ENCODE assay signal across 1 cellular context in genomic region chr4:70903282-70903603, GRCh38.
TF ChIP-seq lines count a peak whose summit lies in the region.

No MANE protein-coding gene starts in this region.

TF ChIP-seq in K562, 482 proteins besides CTCF, POLR2A, EP300 and RAD21 (continued from another document and continues in another):
- TF ChIP-seq ZBTB9 (CRISPR knock-in tag; IDR thresholded peaks at IDR 0.05) (peak; percentile 82; the same call in 1 of the 2 replicates), DLX4 (CRISPR knock-in tag; IDR thresholded peaks at IDR 0.05) (no peak), KAT7 (CRISPR knock-in tag; IDR thresholded peaks at IDR 0.05; ENCODE audit: borderline replicate concordance) (peak; percentile 76; the same call in 1 of the 2 replicates), FOS (IDR thresholded peaks at IDR 0.05; ENCODE audit: extremely low read depth, insufficient read length) (no peak), ZNF239 (CRISPR knock-in tag; IDR thresholded peaks at IDR 0.05) (peak; percentile 72), NCOR1 (IDR thresholded peaks at IDR 0.05) (peak; percentile 100), PTBP1 (IDR thresholded peaks at IDR 0.05; ENCODE audit: low read depth, low read length) (peak; percentile 78; the same call in 1 of the 2 replicates), CC2D1A (IDR thresholded peaks at IDR 0.05) (peak; percentile 100), ZBTB1 (CRISPR knock-in tag; IDR thresholded peaks at IDR 0.05; ENCODE audit: borderline replicate concordance, low read depth) (no peak), ZNF12 (CRISPR knock-in tag; IDR thresholded peaks at IDR 0.05) (no peak), BCLAF1 (IDR thresholded peaks at IDR 0.05; ENCODE audit: borderline replicate concordance in 1 of 2, control insufficient read depth in 1 of 2, low read depth in 2 of 2, low read length in 1 of 2) (0 out of 4 replicates have a peak, but pooled peaks of 1 of the 2 experiments have one; percentile 59), ZNF311 (CRISPR knock-in tag; IDR thresholded peaks at IDR 0.05) (peak; percentile 79; the same call in 1 of the 2 replicates), ETV5 (CRISPR knock-in tag; IDR thresholded peaks at IDR 0.05; ENCODE audit: low read depth) (no peak; the same call in 1 of the 2 replicates), CHD4 (IDR thresholded peaks at IDR 0.05; ENCODE audit: insufficient read depth, insufficient replicate concordance, low read depth, low read length, poor library complexity, severe bottlenecking) (no peak), FOXP1 (CRISPR knock-in tag; IDR thresholded peaks at IDR 0.05) (0 out of 2 replicates have a peak, but pooled peaks have one; percentile 66), NBN (IDR thresholded peaks at IDR 0.05; ENCODE audit: low read depth) (peak; percentile 98), TFE3 (CRISPR knock-in tag; IDR thresholded peaks at IDR 0.05) (no peak), ZBTB33 (CRISPR knock-in tag; IDR thresholded peaks at IDR 0.05) (no peak), TRIM24 (IDR thresholded peaks at IDR 0.05) (peak; percentile 100), ESRRB (CRISPR knock-in tag; IDR thresholded peaks at IDR 0.05; ENCODE audit: borderline replicate concordance) (no peak), ZNF561 (CRISPR knock-in tag; conservative IDR thresholded peaks at IDR 0.05) (no peak), ZKSCAN1 (IDR thresholded peaks at IDR 0.05; ENCODE audit: low read depth, low read length) (0 out of 2 replicates have a peak, but pooled peaks have one; percentile 76), SUPT5H (IDR thresholded peaks at IDR 0.05) (no peak), FIP1L1 (IDR thresholded peaks at IDR 0.05; ENCODE audit: low read depth, low read length, poor library complexity, severe bottlenecking) (no peak), PHF8 (IDR thresholded peaks at IDR 0.05; ENCODE audit: borderline replicate concordance, low read length) (no peak), ILK (tag; IDR thresholded peaks at IDR 0.05; ENCODE audit: borderline replicate concordance, low read depth) (no peak), E2F6 (IDR thresholded peaks at IDR 0.05; ENCODE audit: borderline replicate concordance in 1 of 2, extremely low read depth in 1 of 2, insufficient read depth in 1 of 2, insufficient read length in 1 of 2, low read depth in 1 of 2, low read length in 1 of 2, poor library complexity in 1 of 2, severe bottlenecking in 1 of 2) (no peak), ZNF175 (CRISPR knock-in tag; IDR thresholded peaks at IDR 0.05; ENCODE audit: low read depth) (peak; percentile 97), CSDE1 (IDR thresholded peaks at IDR 0.05) (peak in 1 of 2 experiments; percentile 29; a peak in 1 of 4 replicates), DMBX1 (CRISPR knock-in tag; IDR thresholded peaks at IDR 0.05; ENCODE audit: borderline replicate concordance) (peak; percentile 94), FOSL1 (tag; conservative IDR thresholded peaks at IDR 0.05) (peak; percentile 73; the same call in 1 of the 2 replicates), DPF2 (IDR thresholded peaks at IDR 0.05) (peak; percentile 100), RAD51 (IDR thresholded peaks at IDR 0.05; ENCODE audit: borderline replicate concordance, low read depth) (peak; percentile 59; the same call in 1 of the 2 replicates), CCAR2 (IDR thresholded peaks at IDR 0.05; ENCODE audit: low read depth, low read length) (0 out of 2 replicates have a peak, but pooled peaks have one; percentile 39), HBP1 (CRISPR knock-in tag; IDR thresholded peaks at IDR 0.05) (peak; percentile 98), XRCC3 (IDR thresholded peaks at IDR 0.05) (no peak), SRSF9 (IDR thresholded peaks at IDR 0.05; ENCODE audit: borderline replicate concordance, low read depth, low read length) (no peak), BRD4 (IDR thresholded peaks at IDR 0.05) (no peak; the same call in 1 of the 2 replicates), KDM1A (IDR thresholded peaks at IDR 0.05) (peak; percentile 98 to 99), HOXB6 (CRISPR knock-in tag; IDR thresholded peaks at IDR 0.05; ENCODE audit: borderline replicate concordance) (no peak), PHB2 (IDR thresholded peaks at IDR 0.05; ENCODE audit: low read depth) (peak; percentile 100), HMGXB4 (CRISPR knock-in tag; IDR thresholded peaks at IDR 0.05) (no peak), RBM15 (IDR thresholded peaks at IDR 0.05; ENCODE audit: insufficient read depth, low read length) (no peak), DDX20 (tag; IDR thresholded peaks at IDR 0.05; ENCODE audit: low read depth) (no peak), ZNF347 (CRISPR knock-in tag; IDR thresholded peaks at IDR 0.05; ENCODE audit: low read depth) (no peak), ZFP91 (CRISPR knock-in tag; IDR thresholded peaks at IDR 0.05) (no peak), SPI1 (IDR thresholded peaks at IDR 0.05; ENCODE audit: borderline replicate concordance, low read depth, low read length) (peak; percentile 19; the same call in 1 of the 2 replicates), MBD1 (CRISPR knock-in tag; IDR thresholded peaks at IDR 0.05) (no peak), TRIM28 (IDR thresholded peaks at IDR 0.05) (peak; percentile 67; the same call in 1 of the 2 replicates), MECOM (CRISPR knock-in tag; IDR thresholded peaks at IDR 0.05) (peak; percentile 93), ELF1 (tag; IDR thresholded peaks at IDR 0.05) (peak; percentile 47; the same call in 1 of the 2 replicates), NFIC (IDR thresholded peaks at IDR 0.05) (peak; percentile 99), FUS (optimal IDR thresholded peaks at IDR 0.05; ENCODE audit: low read depth, low read length) (no peak), IRF2 (CRISPR knock-in tag; IDR thresholded peaks at IDR 0.05) (no peak)
